Comparison of ENCODE assay signal across 9 cellular contexts in the genomic region with DNA sequence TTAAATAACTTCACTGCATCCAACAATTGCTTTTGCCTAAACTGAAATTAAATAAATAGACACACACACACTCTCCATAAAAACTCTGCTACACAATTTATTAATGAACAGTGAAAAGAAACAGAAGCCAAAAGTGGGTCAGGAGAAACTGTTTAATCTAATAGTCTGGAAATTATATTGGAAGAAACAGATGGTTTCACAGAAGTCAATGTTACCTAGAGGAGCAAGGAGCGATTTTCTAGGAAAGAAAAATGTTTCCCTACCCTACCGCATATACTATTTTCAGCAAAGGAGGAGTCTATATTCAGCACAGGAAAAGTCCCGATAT. TPM values are rescaled to one million over a fixed set of nuclear protein-coding genes. Genes with fewer than 3 reads are reported as not detected.
DNase-seq lines count a peak whose midpoint lies in the region; ATAC-seq and TF ChIP-seq lines count a peak whose summit lies in the region.
"Had no signal": no experiment of that assay in that cellular context is flagged by ENCODE, and none has a peak within 500 bp of the region (broad histone marks: within the 10 kb centered on the region; RNA-seq: fewer than 3 reads in every experiment).

No MANE protein-coding gene starts in this region.

- peaks cover 92% of the 10 kb centered on the region for H3K4me1 Mint-ChIP-seq in CD8-positive, alpha-beta T cell (ENCODE audit: low read depth)
- H3K4me1 Mint-ChIP-seq in chondrocyte (ENCODE audit: low read depth) = peaks cover 88% of the 10 kb centered on the region
- peaks cover 96% of the 10 kb centered on the region for H3K4me1 Mint-ChIP-seq in osteocyte (ENCODE audit: unreplicated experiment)

- H2AFZ ChIP-seq in Karpas-422 (ENCODE audit: low read length) = no peak overlapping the region

- peak overlapping the region; percentile 61 for H3K4me3 Mint-ChIP-seq in CD8-positive, alpha-beta T cell
- H3K4me3 Mint-ChIP-seq in chondrocyte (ENCODE audit: unreplicated experiment) (peak overlapping the region; percentile 3), osteocyte (ENCODE audit: unreplicated experiment) (peak overlapping the region; percentile 3)

- H3K27me3 Mint-ChIP-seq in CD8-positive, alpha-beta T cell (ENCODE audit: low read depth) = no peaks in the 10 kb centered on the region
- H3K27me3 Mint-ChIP-seq in chondrocyte (ENCODE audit: low read depth) = no peaks in the 10 kb centered on the region
- no peaks in the 10 kb centered on the region for H3K27me3 Mint-ChIP-seq in osteocyte (ENCODE audit: unreplicated experiment)

- H3K4me2 ChIP-seq in Karpas-422 (ENCODE audit: low read depth, low read length, poor library complexity, severe bottlenecking) = peak overlapping the region; percentile 62

- intact Hi-C loops in CD8-positive, alpha-beta T cell (cut with DNase I, micrococcal nuclease) = loop anchor here in 1 of 2 experiments (2.0 kb wide), 1 partner anchor 31 kb away; a partner anchor contains a TSS

- no peaks in the 10 kb centered on the region for H3K9me3 ChIP-seq in CD8-positive, alpha-beta T cell (ENCODE audit: low read length)
- no peaks in the 10 kb centered on the region for H3K9me3 ChIP-seq in Karpas-422 (ENCODE audit: low read length)

- no peaks in the 10 kb centered on the region for H3K9me3 Mint-ChIP-seq in CD8-positive, alpha-beta T cell
- no peaks in the 10 kb centered on the region for H3K9me3 Mint-ChIP-seq in chondrocyte (ENCODE audit: low read depth)
- peaks cover 4% of the 10 kb centered on the region for H3K9me3 Mint-ChIP-seq in osteocyte (ENCODE audit: unreplicated experiment)

- H3K79me2 ChIP-seq in Karpas-422 (ENCODE audit: low read length) = peaks cover 100% of the 10 kb centered on the region

- ATAC-seq in CD8-positive, alpha-beta T cell = no peak
- no peak for ATAC-seq in GM21737 (IDR thresholded peaks at IDR 0.05; ENCODE audit: unreplicated experiment)
- no peak for ATAC-seq in GM19463 (IDR thresholded peaks at IDR 0.05; ENCODE audit: unreplicated experiment)

- no peaks in the 10 kb centered on the region for H3K9me2 ChIP-seq in Karpas-422 (replicated peaks; ENCODE audit: insufficient read depth, low read length)

- H3K4me1 ChIP-seq in CD8-positive, alpha-beta T cell (ENCODE audit: insufficient read depth, low read length) = peaks cover 45% of the 10 kb centered on the region
- peaks cover 100% of the 10 kb centered on the region for H3K4me1 ChIP-seq in Karpas-422 (ENCODE audit: low read length)

- H3K27ac ChIP-seq in CD8-positive, alpha-beta T cell (ENCODE audit: low read depth, low read length) = peak overlapping the region; percentile 25
- H3K27ac ChIP-seq in Karpas-422 (ENCODE audit: low read length) = peak overlapping the region; percentile 86

- peaks cover 49% of the 10 kb centered on the region for H3K36me3 Mint-ChIP-seq in CD8-positive, alpha-beta T cell
- H3K36me3 Mint-ChIP-seq in chondrocyte (ENCODE audit: low read depth) (peaks cover 1% of the 10 kb centered on the region), osteocyte (ENCODE audit: unreplicated experiment) (peaks cover 9% of the 10 kb centered on the region)

- no peaks in the 10 kb centered on the region for H3K36me3 ChIP-seq in CD8-positive, alpha-beta T cell (ENCODE audit: insufficient read depth, low read length)
- H3K36me3 ChIP-seq in Karpas-422 (ENCODE audit: insufficient read depth, low read length) = peaks cover 86% of the 10 kb centered on the region

- H3K9ac ChIP-seq in Karpas-422 (ENCODE audit: low read length) = peak overlapping the region; percentile 48; the same call in 1 of the 2 replicates

- peak overlapping the region; percentile 4 for H3K4me3 ChIP-seq in CD8-positive, alpha-beta T cell (ENCODE audit: low read depth, low read length)
- H3K4me3 ChIP-seq in Karpas-422 (ENCODE audit: low read length) = peak overlapping the region; percentile 18; the same call in 1 of the 2 replicates

- H3K27me3 ChIP-seq in CD8-positive, alpha-beta T cell (ENCODE audit: insufficient read depth, low read length) = no peaks in the 10 kb centered on the region
- H3K27me3 ChIP-seq in Karpas-422 (ENCODE audit: low read length) = no peaks in the 10 kb centered on the region

- H4K20me1 ChIP-seq in Karpas-422 (ENCODE audit: insufficient read depth, low read depth, low read length) = no peaks in the 10 kb centered on the region; the same call in 1 of the 2 replicates

- CTCF ChIA-PET in CD8-positive, alpha-beta T cell (lab: Charles Lee) = interaction anchor here (1.5 to 4.2 kb wide), 4 partner anchors 13 to 213 kb away, joined by 3 to 13 read pairs (median 6); no protein-coding TSS in a partner anchor

- DNase-seq in CD8-positive, alpha-beta T cell = no peak
- DNase-seq in Karpas-422 (no peak), chondrocyte (ENCODE audit: low spot score) (no peak), osteocyte (ENCODE audit: extremely low spot score, unreplicated experiment) (no peak), NCI-H146 treated with DMSO at 0.1 percent for 48 hours (lab: John Stamatoyannopoulos, UW; ENCODE audit: unreplicated experiment) (no peak), cortex of kidney (lab: John Stamatoyannopoulos, UW) (no peak)
- DNase-seq: activated CD4-positive, alpha-beta T cell treated with anti-CD3 and anti-CD28 coated beads, Interleukin-2, amount 50 U/mL, for 48 hours had no signal

- TF ChIP-seq CTCF in CD8-positive, alpha-beta T cell (IDR thresholded peaks at IDR 0.05) = no peak
- TF ChIP-seq CTCF in chondrocyte (IDR thresholded peaks at IDR 0.05) = no peak
- TF ChIP-seq CTCF in osteocyte (IDR thresholded peaks at IDR 0.05) = no peak

- POLR2A ChIA-PET in CD8-positive, alpha-beta T cell (lab: Charles Lee) = interaction anchor here (2.5 to 3.0 kb wide), 2 partner anchors 13 to 31 kb away, joined by 12 to 16 read pairs; no protein-coding TSS in a partner anchor

- peak overlapping the region; percentile 89 for H3K27ac Mint-ChIP-seq in CD8-positive, alpha-beta T cell
- H3K27ac Mint-ChIP-seq in chondrocyte (ENCODE audit: unreplicated experiment) (peak overlapping the region; percentile 79), osteocyte (ENCODE audit: unreplicated experiment) (peak overlapping the region; percentile 67)

RNA-seq across cellular contexts. Expression of a gene that starts 32.0 kb away (rescaled TPM):
- total RNA-seq in CD8-positive, alpha-beta T cell = 10 to 100 TPM; 72.9 to 75.2 TPM
- total RNA-seq in Karpas-422 (2014; rRNA removed; shearing (Covaris generic); ENCODE audit: low replicate concordance) = 291 and 375 TPM in 2 replicates
- total RNA-seq in chondrocyte (53.3 to 54.9 TPM (median 53.4 TPM) in 3 replicates), osteocyte (79.6 and 84.1 TPM in 2 replicates)

Comparison
In these comparisons a context has a peak if more than half of its experiments do, and no peak if none do; other contexts are left out.
1. H3K4me3 Mint-ChIP-seq: peak in every context shown above with its lines; median percentile 61 in CD8-positive, alpha-beta T cell; 3 in chondrocyte; 3 in osteocyte.